ENCODE assay signal across 20 cellular contexts in genomic region chr19:30744741-30745475, GRCh38.
"Had no signal": no experiment of that assay in that cellular context is flagged by ENCODE, and none has a peak within 500 bp of the region (broad histone marks: within the 10 kb centered on the region; RNA-seq: fewer than 3 reads in every experiment).

No MANE protein-coding gene starts in this region.

- H3K4me1 ChIP-seq: gastrocnemius medialis, lower lobe of right lung, pancreas, stomach, thyroid gland had no signal

- DNase-seq: cerebellar nuclear complex; cortex of kidney; effector CD4-positive, alpha-beta T cell; foreskin fibroblast; gastrocnemius medialis; left ventricle myocardium superior; lower lobe of right lung; occipital lobe; pancreas; retina; stimulated activated CD4-positive, alpha-beta T cell treated with anti-CD3 and anti-CD28 coated beads, Interleukin-12 subunit alpha, Interleukin-12 subunit beta, amount 100 ng/mL, for 4 hours; stimulated activated CD4-positive, alpha-beta T cell treated with anti-CD3 and anti-CD28 coated beads, Interleukin-1b, Interleukin-23, amount 100 ng/mL, for 48 hours; stimulated activated CD4-positive, alpha-beta T cell treated with anti-CD3 and anti-CD28 coated beads, Interleukin-4, amount 100 ng/mL, for 1 hour; stimulated activated CD8-positive, alpha-beta memory T cell treated with anti-CD3 and anti-CD28 coated beads, Interleukin-4, amount 100 ng/mL, for 48 hours; stimulated activated naive CD4-positive, alpha-beta T cell treated with Interleukin-2 at 50 U/mL for 16 hours; stomach; thyroid gland; trophoblast cell had no signal

- H3K4me2 ChIP-seq: smooth muscle cell had no signal

- H3K27ac ChIP-seq: gastrocnemius medialis, lower lobe of right lung, pancreas, stomach, thyroid gland had no signal

- ATAC-seq: gastrocnemius medialis, left ventricle myocardium superior, lower lobe of right lung, pancreas, sciatic nerve had no signal

- H3K36me3 ChIP-seq: gastrocnemius medialis, lower lobe of right lung, pancreas, stomach, thyroid gland had no signal

- H3K4me3 ChIP-seq: gastrocnemius medialis, lower lobe of right lung, pancreas, smooth muscle cell, stomach, thyroid gland had no signal

- H3K27me3 ChIP-seq: pancreas, thyroid gland had no signal

- H3K9me3 ChIP-seq: gastrocnemius medialis, lower lobe of right lung, pancreas, thyroid gland had no signal
